Comparison of ENCODE assay signal across 9 cellular contexts in the genomic region with DNA sequence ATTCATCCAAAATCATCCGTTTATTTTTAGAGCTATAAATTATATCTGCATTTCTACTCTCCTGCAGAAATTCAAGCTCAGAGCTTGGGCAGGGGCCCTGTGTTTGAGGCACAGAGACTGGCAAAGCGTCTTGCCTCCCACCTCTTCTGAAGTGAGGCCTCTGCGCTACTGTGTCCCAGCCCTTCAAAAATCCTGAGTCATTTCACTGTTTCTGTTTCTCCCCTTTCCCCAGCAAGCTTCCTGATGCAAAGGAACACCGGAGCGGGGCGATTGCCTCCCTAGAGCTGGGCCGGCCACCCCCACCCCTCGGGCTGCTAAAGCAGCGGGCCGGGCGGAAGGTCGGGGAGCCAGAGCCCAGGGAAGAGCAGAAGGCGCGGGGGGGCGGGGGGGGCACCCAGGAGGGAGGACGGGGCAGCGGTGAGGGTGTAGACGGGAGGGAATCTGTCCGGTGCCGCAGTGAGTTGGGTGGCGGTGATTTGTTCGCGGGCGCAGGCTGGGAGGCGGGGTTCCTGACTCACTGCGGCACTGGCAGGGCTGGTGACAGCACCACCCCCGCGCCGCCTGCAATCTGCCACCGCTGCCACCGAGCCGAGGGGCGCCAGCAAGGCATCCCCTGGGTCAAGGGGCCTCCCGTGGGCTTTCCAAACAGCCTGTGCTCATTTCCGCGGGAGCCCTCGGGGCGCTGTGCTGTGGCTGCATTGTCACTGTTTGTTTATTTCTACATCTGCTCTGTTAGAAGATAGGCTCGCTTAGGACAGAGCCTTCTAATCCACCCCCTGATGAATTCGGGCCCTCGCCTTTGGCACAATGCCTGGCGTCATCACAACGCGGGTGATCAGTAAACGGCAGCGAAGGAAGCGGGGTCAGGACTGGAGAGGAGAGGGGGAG. TPM values are rescaled to one million over a fixed set of nuclear protein-coding genes. Genes with fewer than 3 reads are reported as not detected.
DNase-seq lines count a peak whose midpoint lies in the region; ATAC-seq, FAIRE-seq and TF ChIP-seq lines count a peak whose summit lies in the region.
"Had no signal": no experiment of that assay in that cellular context is flagged by ENCODE, and none has a peak within 500 bp of the region (broad histone marks: within the 10 kb centered on the region; RNA-seq: fewer than 3 reads in every experiment).

No MANE protein-coding gene starts in this region.

- TF ChIP-seq POLR2A in GM12891 (IDR thresholded peaks at IDR 0.05; ENCODE audit: low read depth, low read length) = no peak

- peak overlapping the region; percentile 44 for H3K4me3 ChIP-seq in cardiac fibroblast (replicated peaks in 1 of 2; ENCODE audit: low read depth in 2 of 2, low read length in 2 of 2)

- ATAC-seq in GM18519 (IDR thresholded peaks at IDR 0.05; ENCODE audit: low FRiP score, unreplicated experiment) = no peak

- no peak for TF ChIP-seq CTCF in cardiac fibroblast (IDR thresholded peaks at IDR 0.05; ENCODE audit: low read depth, low read length)

- no peak for FAIRE-seq in GM12891 (lab: Jason Lieb, UNC)
- FAIRE-seq: endometrium had no signal

- peak; percentile 72 for DNase-seq in AG08396 (ENCODE audit: low spot score)
- peak; percentile 65 for DNase-seq in HT1080 (ENCODE audit: low read depth)
- peak; percentile 86 for DNase-seq in SHP77 treated with DMSO at 0.1 percent for 48 hours (lab: John Stamatoyannopoulos, UW)
- DNase-seq in cardiac fibroblast (ENCODE audit: low read depth in 2 of 2) = peak; percentile 16 to 24
- DNase-seq in kidney tubule cell (ENCODE audit: low spot score) = peak; percentile 66
- DNase-seq in stimulated activated CD4-positive, alpha-beta T cell treated with anti-CD3 and anti-CD28 coated beads, Interleukin-12 subunit alpha, Interleukin-12 subunit beta, amount 100 ng/mL, for 48 hours (ENCODE audit: low read depth in 2 of 3, low spot score in 1 of 3) = peak; percentile 1 to 16 (median 8)
- DNase-seq in GM12891 (ENCODE audit: insufficient read length, low spot score) = no peak

TF ChIP-seq in GM12891, 5 proteins besides CTCF, POLR2A, EP300 and RAD21:
- no peak for TF ChIP-seq PAX5 (IDR thresholded peaks at IDR 0.05; ENCODE audit: insufficient read depth, low read length, severe bottlenecking)
- TF ChIP-seq TAF1 (IDR thresholded peaks at IDR 0.05; ENCODE audit: low read depth, low read length) = no peak
- no peak for TF ChIP-seq POU2F2 (IDR thresholded peaks at IDR 0.05; ENCODE audit: low read depth, low read length)
- no peak for TF ChIP-seq SPI1 (IDR thresholded peaks at IDR 0.05; ENCODE audit: low read depth, low read length)
- no peak for TF ChIP-seq POLR2AphosphoS5 (IDR thresholded peaks at IDR 0.05; ENCODE audit: low read depth, low read length)

RNA-seq across cellular contexts. Expression of gene SNAP25, which starts 46.5 kb away (rescaled TPM):
- 2.1 and 2.9 TPM in 2 replicates for total RNA-seq in HT1080 (2014; rRNA removed; shearing (Covaris generic))
- 3.6 and 4.7 TPM in 2 replicates for polyA plus RNA-seq in HT1080 (2015; cell fraction: cytosol; rRNA removed)
- polyA plus RNA-seq in HT1080 (2015; cell fraction: nucleus; rRNA removed) = 10.4 and 12.5 TPM in 2 replicates
- polyA plus RNA-seq in GM12891 (2012; ENCODE audit: low read depth, missing spikeins) = not detected
